In genomic region chr4:172649143-172649542, GRCh38 we compare ENCODE assay signal across 2 cellular contexts.
TF ChIP-seq lines count a peak whose summit lies in the region.

No MANE protein-coding gene starts in this region.

TF ChIP-seq in HepG2, 621 proteins besides CTCF, POLR2A, EP300 and RAD21:
- TF ChIP-seq GTF3A (CRISPR knock-in tag; conservative IDR thresholded peaks at IDR 0.05) = no peak
- peak; percentile 67 to 87 for TF ChIP-seq MAFK (conservative IDR thresholded peaks at IDR 0.05 in 1 of 2, IDR thresholded peaks at IDR 0.05 in 1 of 2; ENCODE audit: low read length in 2 of 2)
- no peak for TF ChIP-seq RARG (CRISPR knock-in tag; IDR thresholded peaks at IDR 0.05; ENCODE audit: low read depth)
- TF ChIP-seq, protein P1, sequence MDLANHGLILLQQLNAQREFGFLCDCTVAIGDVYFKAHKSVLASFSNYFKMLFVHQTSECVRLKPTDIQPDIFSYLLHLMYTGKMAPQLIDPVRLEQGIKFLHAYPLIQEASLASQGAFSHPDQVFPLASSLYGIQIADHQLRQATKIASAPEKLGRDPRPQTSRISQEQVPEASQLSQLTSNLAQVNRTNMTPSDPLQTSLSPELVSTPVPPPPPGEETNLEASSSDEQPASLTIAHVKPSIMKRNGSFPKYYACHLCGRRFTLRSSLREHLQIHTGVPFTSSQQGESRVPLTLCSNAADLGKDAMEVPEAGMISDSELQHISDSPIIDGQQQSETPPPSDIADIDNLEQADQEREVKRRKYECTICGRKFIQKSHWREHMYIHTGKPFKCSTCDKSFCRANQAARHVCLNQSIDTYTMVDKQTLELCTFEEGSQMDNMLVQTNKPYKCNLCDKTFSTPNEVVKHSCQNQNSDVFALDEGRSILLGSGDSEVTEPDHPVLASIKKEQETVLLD (CRISPR knock-in tag; IDR thresholded peaks at IDR 0.05; ENCODE audit: low read depth) = no peak
- TF ChIP-seq MAFF (IDR thresholded peaks at IDR 0.05; ENCODE audit: low read depth, low read length) = peak; percentile 75
TF ChIP-seq in HepG2: peak in this region for 2.

TF ChIP-seq in H1, 55 proteins besides CTCF, POLR2A, EP300 and RAD21:
- TF ChIP-seq SIX5 (IDR thresholded peaks at IDR 0.05; ENCODE audit: low read depth, low read length) (no peak), CBX8 (IDR thresholded peaks at IDR 0.05; ENCODE audit: borderline replicate concordance, low read depth, low read length) (no peak), RFX5 (IDR thresholded peaks at IDR 0.05; ENCODE audit: borderline replicate concordance, low read depth, low read length) (no peak), SRF (IDR thresholded peaks at IDR 0.05; ENCODE audit: low read depth, low read length) (no peak), MAFK (IDR thresholded peaks at IDR 0.05; ENCODE audit: low read depth, low read length) (peak; percentile 8; the same call in 1 of the 2 replicates)
